In genomic region chr16:68760671-68761275, GRCh38 we compare ENCODE assay signal across 1 cellular context.
TF ChIP-seq lines count a peak whose summit lies in the region.

No MANE protein-coding gene starts in this region.

TF ChIP-seq in GM12878, 131 proteins besides CTCF, POLR2A, EP300 and RAD21 (continued from another document and continues in another):
- TF ChIP-seq RELB (IDR thresholded peaks at IDR 0.05; ENCODE audit: low read depth) = peak; percentile 74
- TF ChIP-seq MAX (IDR thresholded peaks at IDR 0.05; ENCODE audit: low read depth, low read length) = no peak
- no peak for TF ChIP-seq CHD1 (IDR thresholded peaks at IDR 0.05; ENCODE audit: low read depth, low read length)
- TF ChIP-seq ZNF24 (IDR thresholded peaks at IDR 0.05) = no peak
- TF ChIP-seq IKZF1 (conservative IDR thresholded peaks at IDR 0.05) = peak; percentile 90
- TF ChIP-seq CEBPB (IDR thresholded peaks at IDR 0.05; ENCODE audit: borderline replicate concordance in 1 of 2, low read depth in 2 of 2, low read length in 2 of 2) = no peak
- TF ChIP-seq MYC (IDR thresholded peaks at IDR 0.05; ENCODE audit: insufficient read depth, insufficient read length, insufficient replicate concordance, low read length, severe bottlenecking) = no peak
- TF ChIP-seq ATF3 (IDR thresholded peaks at IDR 0.05; ENCODE audit: borderline replicate concordance, extremely low read depth, low read depth, low read length) = peak; percentile 46; the same call in 1 of the 2 replicates
- 0 out of 2 replicates have a peak, but pooled peaks have one; percentile 60 for TF ChIP-seq CREB1 (IDR thresholded peaks at IDR 0.05; ENCODE audit: low read depth)
- peak; percentile 86 to 87 for TF ChIP-seq IKZF2 (IDR thresholded peaks at IDR 0.05)
- TF ChIP-seq SIX5 (IDR thresholded peaks at IDR 0.05; ENCODE audit: low read depth, low read length, severe bottlenecking) = no peak
- no peak for TF ChIP-seq RCOR1 (conservative IDR thresholded peaks at IDR 0.05; ENCODE audit: low read depth, low read length)
- TF ChIP-seq FOXM1 (IDR thresholded peaks at IDR 0.05; ENCODE audit: low read depth, low read length) = peak; percentile 86; the same call in 1 of the 2 replicates
- no peak for TF ChIP-seq PAX8 (IDR thresholded peaks at IDR 0.05)
- TF ChIP-seq SMAD5 (IDR thresholded peaks at IDR 0.05; ENCODE audit: low read depth) = peak; percentile 35; the same call in 1 of the 2 replicates
- no peak for TF ChIP-seq ZBTB33 (IDR thresholded peaks at IDR 0.05)
- peak; percentile 88 for TF ChIP-seq PAX5 (IDR thresholded peaks at IDR 0.05; ENCODE audit: borderline replicate concordance, low read depth, low read length)
- TF ChIP-seq SUPT20H (IDR thresholded peaks at IDR 0.05; ENCODE audit: borderline replicate concordance, control insufficient read depth, low read depth, low read length) = no peak
- peak; percentile 85 for TF ChIP-seq RUNX3 (IDR thresholded peaks at IDR 0.05; ENCODE audit: low read length)
- no peak for TF ChIP-seq HCFC1 (IDR thresholded peaks at IDR 0.05; ENCODE audit: low read length)
- peak; percentile 87 for TF ChIP-seq PBX3 (IDR thresholded peaks at IDR 0.05; ENCODE audit: insufficient replicate concordance, low read depth, low read length)
- 0 out of 4 replicates have a peak, but pooled peaks of 1 of the 2 experiments have one; percentile 61 for TF ChIP-seq SRF (IDR thresholded peaks at IDR 0.05; ENCODE audit: low read depth in 2 of 2, low read length in 2 of 2)
- TF ChIP-seq POLR2AphosphoS2 (IDR thresholded peaks at IDR 0.05; ENCODE audit: low read depth, low read length) = no peak
- TF ChIP-seq MEF2A (IDR thresholded peaks at IDR 0.05; ENCODE audit: insufficient read depth, low read depth, low read length) = peak; percentile 96
- 0 out of 2 replicates have a peak, but pooled peaks have one; percentile 7 for TF ChIP-seq SMC3 (IDR thresholded peaks at IDR 0.05; ENCODE audit: borderline replicate concordance, low read length)
- TF ChIP-seq SUZ12 (IDR thresholded peaks at IDR 0.05; ENCODE audit: unreplicated experiment) = no peak
- TF ChIP-seq NFIC (IDR thresholded peaks at IDR 0.05; ENCODE audit: low read depth, low read length) = peak; percentile 89
- TF ChIP-seq NR2C2 (IDR thresholded peaks at IDR 0.05; ENCODE audit: borderline replicate concordance, control insufficient read depth, insufficient read length, low read depth) = no peak
- no peak for TF ChIP-seq IRF3 (IDR thresholded peaks at IDR 0.05)
- no peak for TF ChIP-seq RFX5 (IDR thresholded peaks at IDR 0.05; ENCODE audit: low read depth, low read length)
- peak; percentile 76 for TF ChIP-seq IRF4 (IDR thresholded peaks at IDR 0.05; ENCODE audit: low read depth, low read length)
- no peak; a peak in 1 of 4 replicates for TF ChIP-seq BHLHE40 (IDR thresholded peaks at IDR 0.05; ENCODE audit: borderline replicate concordance in 1 of 2, low read depth in 2 of 2, low read length in 1 of 2)
- TF ChIP-seq NBN (IDR thresholded peaks at IDR 0.05) = no peak
- TF ChIP-seq POU2F2 (IDR thresholded peaks at IDR 0.05; ENCODE audit: borderline replicate concordance, low read depth, low read length) = 0 out of 3 replicates have a peak, but pooled peaks have one; percentile 35
- peak; percentile 55; the same call in 1 of the 2 replicates for TF ChIP-seq MTA2 (IDR thresholded peaks at IDR 0.05; ENCODE audit: low read depth)
- TF ChIP-seq ZZZ3 (IDR thresholded peaks at IDR 0.05; ENCODE audit: control insufficient read depth, insufficient read length, low read depth) = no peak
- TF ChIP-seq ATF2 (IDR thresholded peaks at IDR 0.05; ENCODE audit: low read length) = peak; percentile 91
- TF ChIP-seq CUX1 (IDR thresholded peaks at IDR 0.05; ENCODE audit: insufficient replicate concordance, low read depth, low read length) = peak; percentile 78
- no peak for TF ChIP-seq E2F4 (IDR thresholded peaks at IDR 0.05; ENCODE audit: low read depth, low read length)
- no peak; the same call in 1 of the 2 replicates for TF ChIP-seq SMARCA5 (IDR thresholded peaks at IDR 0.05)
- peak in 1 of 2 experiments; percentile 64; a peak in 2 of 4 replicates for TF ChIP-seq ETV6 (conservative IDR thresholded peaks at IDR 0.05 in 1 of 2, IDR thresholded peaks at IDR 0.05 in 1 of 2; ENCODE audit: borderline replicate concordance in 1 of 2, low read depth in 1 of 2)
- TF ChIP-seq ZBED1 (IDR thresholded peaks at IDR 0.05; ENCODE audit: borderline replicate concordance) = peak; percentile 90; the same call in 1 of the 2 replicates
- TF ChIP-seq JUND (IDR thresholded peaks at IDR 0.05; ENCODE audit: low read depth, low read length) = 0 out of 2 replicates have a peak, but pooled peaks have one; percentile 58
- peak; percentile 32; the same call in 1 of the 2 replicates for TF ChIP-seq HDGF (IDR thresholded peaks at IDR 0.05)
- no peak for TF ChIP-seq NKRF (conservative IDR thresholded peaks at IDR 0.05)
- TF ChIP-seq KAT2A (conservative IDR thresholded peaks at IDR 0.05; ENCODE audit: control insufficient read depth, low read depth, low read length) = no peak
- TF ChIP-seq SP1 (IDR thresholded peaks at IDR 0.05; ENCODE audit: low read depth, low read length) = peak; percentile 72
- TF ChIP-seq TAF1 (IDR thresholded peaks at IDR 0.05; ENCODE audit: borderline replicate concordance, low read depth, low read length) = peak; percentile 56; the same call in 1 of the 2 replicates
- peak; percentile 44; the same call in 1 of the 2 replicates for TF ChIP-seq BCL11A (IDR thresholded peaks at IDR 0.05; ENCODE audit: low read depth, low read length)
- no peak for TF ChIP-seq KLF5 (IDR thresholded peaks at IDR 0.05; ENCODE audit: partially characterized antibody)
